ENCODE assay signal across 7 cellular contexts in genomic region chr2:10278029-10278762, GRCh38. TPM values are rescaled to one million over a fixed set of nuclear protein-coding genes. Genes with fewer than 3 reads are reported as not detected.
DNase-seq lines count a peak whose midpoint lies in the region; ATAC-seq and TF ChIP-seq lines count a peak whose summit lies in the region.

No MANE protein-coding gene starts in this region.

- no peaks in the 10 kb centered on the region for H3K27me3 Mint-ChIP-seq in WTC11 (ENCODE audit: low read depth)

- POLR2A ChIA-PET in WTC11 (lab: Charles Lee), result no interaction called here

- ATAC-seq in WTC11, result no peak
- peak; percentile 85 for ATAC-seq in stimulated activated effector memory CD8-positive, alpha-beta T cell treated with anti-CD3 and anti-CD28 coated beads, Interleukin-12 subunit alpha, Interleukin-12 subunit beta, amount 100 ng/mL, for 72 hours

- no peaks in the 10 kb centered on the region for H3K36me3 Mint-ChIP-seq in WTC11
- H3K36me3 Mint-ChIP-seq in stimulated activated effector memory CD8-positive, alpha-beta T cell treated with anti-CD3 and anti-CD28 coated beads, Interleukin-12 subunit alpha, Interleukin-12 subunit beta, amount 100 ng/mL, for 72 hours, result peaks cover 6% of the 10 kb centered on the region

- H3K27ac Mint-ChIP-seq in WTC11, result no peak overlapping the region
- peak overlapping the region; percentile 77 for H3K27ac Mint-ChIP-seq in stimulated activated effector memory CD8-positive, alpha-beta T cell treated with anti-CD3 and anti-CD28 coated beads, Interleukin-12 subunit alpha, Interleukin-12 subunit beta, amount 100 ng/mL, for 72 hours

- CTCF ChIA-PET in WTC11 (lab: Charles Lee), result no interaction called here

- DNase-seq in HS-27A (ENCODE audit: low read depth) (peak; percentile 72), WTC11 (ENCODE audit: low spot score) (no peak), hypothalamus (lab: John Stamatoyannopoulos, UW) (peak in 30 of 51 donors; percentile 12 to 60 (median 32)), LoVo (ENCODE audit: low spot score) (no peak), NCI-H2081 (lab: John Stamatoyannopoulos, UW) (no peak), middle frontal gyrus (ENCODE audit: extremely low spot score, low spot score) (no peak)
- peak; percentile 28 to 62 for DNase-seq in stimulated activated effector memory CD8-positive, alpha-beta T cell treated with anti-CD3 and anti-CD28 coated beads, Interleukin-12 subunit alpha, Interleukin-12 subunit beta, amount 100 ng/mL, for 72 hours (ENCODE audit: low spot score in 2 of 2)

- no peaks in the 10 kb centered on the region; the same call in 1 of the 2 replicates for H3K4me1 Mint-ChIP-seq in WTC11
- peaks cover 42% of the 10 kb centered on the region for H3K4me1 Mint-ChIP-seq in stimulated activated effector memory CD8-positive, alpha-beta T cell treated with anti-CD3 and anti-CD28 coated beads, Interleukin-12 subunit alpha, Interleukin-12 subunit beta, amount 100 ng/mL, for 72 hours

- H3K9me3 Mint-ChIP-seq in WTC11, result no peaks in the 10 kb centered on the region; the same call in 1 of the 2 replicates
- H3K9me3 Mint-ChIP-seq in stimulated activated effector memory CD8-positive, alpha-beta T cell treated with anti-CD3 and anti-CD28 coated beads, Interleukin-12 subunit alpha, Interleukin-12 subunit beta, amount 100 ng/mL, for 72 hours, result no peaks in the 10 kb centered on the region

- H3K4me3 Mint-ChIP-seq in WTC11, result no peak overlapping the region
- H3K4me3 Mint-ChIP-seq in stimulated activated effector memory CD8-positive, alpha-beta T cell treated with anti-CD3 and anti-CD28 coated beads, Interleukin-12 subunit alpha, Interleukin-12 subunit beta, amount 100 ng/mL, for 72 hours, result peak overlapping the region; percentile 30

- TF ChIP-seq CTCF in WTC11 (IDR thresholded peaks at IDR 0.05), result no peak

TF ChIP-seq in WTC11, 78 proteins besides CTCF, POLR2A, EP300 and RAD21:
- TF ChIP-seq GABPB1 (CRISPR knock-in tag; IDR thresholded peaks at IDR 0.05), result peak; percentile 58
- no peak for TF ChIP-seq MYBL2 (CRISPR knock-in tag; IDR thresholded peaks at IDR 0.05)

RNA-seq across cellular contexts. Expression of gene HPCAL1, which starts 24.5 kb away (rescaled TPM):
- 10.5 to 12.4 TPM (median 11.8 TPM) in 3 replicates for total RNA-seq in WTC11 (2021)

Comparison
In these comparisons a context has a peak if more than half of its experiments do, and no peak if none do; other contexts are left out.
1. DNase-seq: peak in HS-27A (single experiment), hypothalamus (30 of 51) and stimulated activated effector memory CD8-positive, alpha-beta T cell treated with anti-CD3 and anti-CD28 coated beads, Interleukin-12 subunit alpha, Interleukin-12 subunit beta, amount 100 ng/mL, for 72 hours (2 of 2); none in WTC11 (single experiment), LoVo (single experiment), NCI-H2081 (0 of 2) and middle frontal gyrus (single experiment).